In genomic region chr6:36368921-36369880, GRCh38 we compare ENCODE assay signal across 10 cellular contexts. TPM values are rescaled to one million over a fixed set of nuclear protein-coding genes. Genes with fewer than 3 reads are reported as not detected.
DNase-seq lines count a peak whose midpoint lies in the region; ATAC-seq and TF ChIP-seq lines count a peak whose summit lies in the region.
"Had no signal": no experiment of that assay in that cellular context is flagged by ENCODE, and none has a peak within 500 bp of the region (broad histone marks: within the 10 kb centered on the region; RNA-seq: fewer than 3 reads in every experiment).

No MANE protein-coding gene starts in this region.

- H3K4me3 ChIP-seq in fibroblast of lung (replicated peaks in 1 of 4; ENCODE audit: control extremely low read depth in 1 of 4, insufficient read depth in 1 of 4, low read depth in 3 of 4, low read length in 4 of 4) (no peak overlapping the region), HAP-1 (no peak overlapping the region), prostate gland (no peak overlapping the region)

- H2AFZ ChIP-seq in fibroblast of lung (ENCODE audit: low read length) = no peak overlapping the region

- no peaks in the 10 kb centered on the region for H4K20me1 ChIP-seq in fibroblast of lung (ENCODE audit: control insufficient read depth, extremely low read depth, insufficient read depth, low read length)

- H3K4me2 ChIP-seq in fibroblast of lung (ENCODE audit: extremely low read depth, insufficient read depth, low read length) = no peak overlapping the region

- H3K36me3 ChIP-seq in fibroblast of lung (ENCODE audit: control insufficient read depth, insufficient read depth, low read length) (no peaks in the 10 kb centered on the region), HAP-1 (replicated peaks) (no peaks in the 10 kb centered on the region), prostate gland (no peaks in the 10 kb centered on the region)

- ATAC-seq in HG03045 (IDR thresholded peaks at IDR 0.05; ENCODE audit: unreplicated experiment) (no peak), HG03095 (IDR thresholded peaks at IDR 0.05; ENCODE audit: unreplicated experiment) (no peak)
- ATAC-seq: WTC11 had no signal

- 82% methylated on average over 14 of the region's 14 CpGs for WGBS in prostate gland

- in situ Hi-C loops in HAP-1 (cut with MboI; ENCODE audit: low sequenced_read_pairs) = no loop called here

- TF ChIP-seq CTCF in fibroblast of lung (conservative IDR thresholded peaks at IDR 0.05 in 1 of 2, IDR thresholded peaks at IDR 0.05 in 1 of 2; ENCODE audit: low read depth in 1 of 2, low read length in 2 of 2) (no peak), prostate gland (IDR thresholded peaks at IDR 0.05) (no peak)

- intact Hi-C loops in prostate gland (cut with DNase I) = loop anchor here (10.0 kb wide), 1 partner anchor 344 kb away; the partner anchor contains the start of genes MAPK14 and SLC26A8

- peak; percentile 71 for DNase-seq in A172 (ENCODE audit: low spot score)
- peak; percentile 88 for DNase-seq in HS-5 (ENCODE audit: low read depth)
- DNase-seq in NOMO-1 treated with DMSO at 0.1 percent for 48 hours (lab: John Stamatoyannopoulos, UW; ENCODE audit: unreplicated experiment) = peak; percentile 95
- DNase-seq in fibroblast of lung (ENCODE audit: low read depth in 2 of 2) = peak; percentile 48 to 94
- no peak for DNase-seq in HAP-1 (ENCODE audit: low spot score in 2 of 2)
- DNase-seq in prostate gland (ENCODE audit: low spot score) = no peak
- DNase-seq: central memory CD4-positive, alpha-beta T cell had no signal

- H3K79me2 ChIP-seq in fibroblast of lung (ENCODE audit: control insufficient read depth, insufficient read depth, low read length) = no peaks in the 10 kb centered on the region

- no peaks in the 10 kb centered on the region for H3K9me3 ChIP-seq in fibroblast of lung (ENCODE audit: control insufficient read depth, insufficient read depth, low read depth, low read length)
- no peaks in the 10 kb centered on the region for H3K9me3 ChIP-seq in HAP-1
- H3K9me3 ChIP-seq in prostate gland = no peaks in the 10 kb centered on the region

- H3K27ac ChIP-seq in fibroblast of lung (ENCODE audit: insufficient read depth, low read length) (no peak overlapping the region), prostate gland (no peak overlapping the region)

- no peak overlapping the region for H3K9ac ChIP-seq in fibroblast of lung (ENCODE audit: insufficient read depth, low read length)

- H3K4me1 ChIP-seq in fibroblast of lung (ENCODE audit: control insufficient read depth, extremely low read depth, insufficient read depth, low read length) (no peaks in the 10 kb centered on the region), HAP-1 (0 out of 2 replicates have a peak, but pooled peaks cover 3% of the 10 kb centered on the region), prostate gland (replicated peaks) (no peaks in the 10 kb centered on the region)

- TF ChIP-seq POLR2A in prostate gland (IDR thresholded peaks at IDR 0.05) = no peak

- H3K27me3 ChIP-seq in fibroblast of lung (ENCODE audit: control insufficient read depth, insufficient read depth, low read length) = peaks cover 3% of the 10 kb centered on the region
- H3K27me3 ChIP-seq in HAP-1 (ENCODE audit: low read depth) = no peaks in the 10 kb centered on the region
- no peaks in the 10 kb centered on the region for H3K27me3 ChIP-seq in prostate gland (replicated peaks; ENCODE audit: insufficient read depth)

RNA-seq across cellular contexts. Expression of gene ETV7, which starts 18.3 kb away (rescaled TPM):
- total RNA-seq in A172 (2014; rRNA removed; shearing (Covaris generic)) = 0.24 TPM in 1 of 2 replicates, not detected in the other
- 1.0 and 1.5 TPM in 2 replicates for total RNA-seq in fibroblast of lung
- 0.18 and 0.40 TPM in 2 replicates for polyA plus RNA-seq in fibroblast of lung
- polyA plus RNA-seq in fibroblast of lung (2012) = 0.30 and 0.80 TPM in 2 replicates
- 0.94 TPM in 1 of 2 replicates, not detected in the other for polyA minus RNA-seq in fibroblast of lung (ENCODE audit: low replicate concordance)
- total RNA-seq in prostate gland = 1 to 10 TPM in 1 of 2 donors, under 1 TPM in 1; 0.74 to 1.8 TPM

RNA-seq across cellular contexts. Expression of gene BNIP5, which starts 32.5 kb away (rescaled TPM):
- not detected in 2 replicates for total RNA-seq in A172 (2014; rRNA removed; shearing (Covaris generic))
- total RNA-seq in fibroblast of lung (not detected in 2 replicates), prostate gland (under 1 TPM in 1 of 2 donors, not detected in 1; 0.34 TPM)
- polyA plus RNA-seq in fibroblast of lung = not detected in 2 replicates
- polyA plus RNA-seq in fibroblast of lung (2012) = not detected in 2 replicates
- not detected in 2 replicates for polyA minus RNA-seq in fibroblast of lung (ENCODE audit: low replicate concordance)
- total RNA-seq: WTC11 had no signal

Comparison
In these comparisons a context has a peak if more than half of its experiments do, and no peak if none do; other contexts are left out.
1. DNase-seq: peak in A172 (single experiment), HS-5 (single experiment), NOMO-1 treated with DMSO at 0.1 percent for 48 hours (single experiment) and fibroblast of lung (2 of 2); none in HAP-1 (0 of 2) and prostate gland (single experiment).